Comparison of ENCODE assay signal across 8 cellular contexts in the genomic region with DNA sequence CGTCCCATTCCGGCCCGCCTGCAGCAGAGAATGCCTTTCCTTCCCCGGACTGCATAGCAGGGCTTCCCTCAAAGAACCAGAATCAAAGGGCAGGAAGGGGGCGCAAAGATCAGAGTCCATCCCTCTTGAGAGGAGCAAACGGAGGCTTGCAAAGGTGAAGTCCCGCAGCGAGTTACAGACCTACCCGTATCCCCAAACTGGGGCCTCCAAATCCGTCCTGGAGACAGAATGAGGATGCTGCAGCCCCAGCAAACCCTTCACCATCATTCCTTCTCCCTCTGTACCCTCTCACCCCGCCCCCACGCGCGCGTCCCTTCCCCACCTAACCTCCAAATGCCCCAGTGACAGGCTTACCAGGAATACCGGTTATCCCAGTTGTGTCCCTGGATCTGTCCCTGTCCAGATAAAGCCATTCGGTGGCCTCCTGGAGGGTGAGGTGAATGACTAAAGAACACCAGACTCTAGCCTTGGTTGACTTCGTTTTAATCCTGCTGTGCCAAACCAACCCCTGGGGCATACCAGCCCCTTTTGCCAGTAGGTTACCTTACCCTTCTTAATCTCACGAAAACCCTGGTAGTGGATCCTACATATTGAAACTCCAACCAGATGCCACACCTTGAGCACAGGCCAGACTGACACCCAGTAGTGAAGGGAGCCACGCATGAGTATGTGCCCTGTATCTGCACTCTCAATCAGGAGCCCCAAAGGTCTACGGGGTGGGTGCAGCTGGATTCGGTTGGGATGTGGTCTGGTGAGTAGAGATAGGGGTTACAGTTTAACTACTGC. TPM values are rescaled to one million over a fixed set of nuclear protein-coding genes. Genes with fewer than 3 reads are reported as not detected.
DNase-seq lines count a peak whose midpoint lies in the region; ATAC-seq and TF ChIP-seq lines count a peak whose summit lies in the region.

No MANE protein-coding gene starts in this region.

- peaks cover 68% of the 10 kb centered on the region for H3K27me3 ChIP-seq in SJSA1 (replicated peaks)
- no peaks in the 10 kb centered on the region for H3K27me3 ChIP-seq in effector memory CD4-positive, alpha-beta T cell (replicated peaks; ENCODE audit: control insufficient read depth, insufficient read depth, low read length, poor library complexity, severe bottlenecking)
- H3K27me3 ChIP-seq in vagina = no peaks in the 10 kb centered on the region

- H3K27ac ChIP-seq in SJSA1 (no peak overlapping the region), vagina (peak overlapping the region; percentile 78)
- peak overlapping the region; percentile 76 for H3K27ac ChIP-seq in effector memory CD4-positive, alpha-beta T cell (ENCODE audit: insufficient read depth, low read length, poor library complexity, severe bottlenecking)

- TF ChIP-seq POLR2A in vagina (IDR thresholded peaks at IDR 0.05) = no peak

- TF ChIP-seq CTCF in mucosa of descending colon (IDR thresholded peaks at IDR 0.05) (no peak), vagina (IDR thresholded peaks at IDR 0.05) (no peak)

- no peaks in the 10 kb centered on the region for H3K36me3 ChIP-seq in SJSA1
- no peaks in the 10 kb centered on the region for H3K36me3 ChIP-seq in effector memory CD4-positive, alpha-beta T cell (ENCODE audit: control insufficient read depth, insufficient read depth, low read length)
- H3K36me3 ChIP-seq in mucosa of descending colon (ENCODE audit: low read depth) = no peaks in the 10 kb centered on the region
- peaks cover 0 to 4% of the 10 kb centered on the region in 2 donors for H3K36me3 ChIP-seq in vagina

- peak; percentile 28 for ATAC-seq in mucosa of descending colon
- ATAC-seq in HG03521 (IDR thresholded peaks at IDR 0.05; ENCODE audit: unreplicated experiment) = no peak

- H3K9me3 ChIP-seq in SJSA1 (replicated peaks) (no peaks in the 10 kb centered on the region), mucosa of descending colon (no peaks in the 10 kb centered on the region), vagina (no peaks in the 10 kb centered on the region)
- H3K9me3 ChIP-seq in effector memory CD4-positive, alpha-beta T cell (ENCODE audit: control insufficient read depth, low read length) = no peaks in the 10 kb centered on the region

- peak overlapping the region; percentile 40 for H3K4me3 ChIP-seq in SJSA1
- peak overlapping the region; percentile 60 for H3K4me3 ChIP-seq in effector memory CD4-positive, alpha-beta T cell (ENCODE audit: insufficient read depth, low read depth, low read length, poor library complexity, severe bottlenecking)
- H3K4me3 ChIP-seq in mucosa of descending colon = peak overlapping the region; percentile 36
- peak overlapping the region; percentile 54 to 71 for H3K4me3 ChIP-seq in vagina

- H3K4me1 ChIP-seq in SJSA1 (replicated peaks) (peaks cover 9% of the 10 kb centered on the region; the same call in 1 of the 2 replicates), mucosa of descending colon (ENCODE audit: low read depth) (peaks cover 24% of the 10 kb centered on the region), vagina (peaks cover 34% of the 10 kb centered on the region)
- H3K4me1 ChIP-seq in effector memory CD4-positive, alpha-beta T cell (ENCODE audit: control insufficient read depth, insufficient read depth, low read length, poor library complexity, severe bottlenecking) = peaks cover 14% of the 10 kb centered on the region

- DNase-seq in activated T-cell treated with anti-CD3 and anti-CD28 coated beads for 1 hour (ENCODE audit: low read depth) (peak; percentile 3), activated T-cell treated with anti-CD3 and anti-CD28 coated beads for 4 hours (no peak), SJSA1 (ENCODE audit: low read depth in 1 of 2, low spot score in 2 of 2) (no peak), mucosa of descending colon (peak; percentile 52 to 62 (median 55)), vagina (ENCODE audit: extremely low spot score in 2 of 2) (no peak), kidney tubule cell (ENCODE audit: low spot score) (no peak)
- no peak for DNase-seq in effector memory CD4-positive, alpha-beta T cell

- intact Hi-C loops in mucosa of descending colon (cut with DNase I, micrococcal nuclease) = no loop called here
- intact Hi-C loops in vagina (cut with DNase I) = no loop called here

RNA-seq across cellular contexts. Expression of a gene that starts 1.0 kb away (rescaled TPM):
- total RNA-seq in SJSA1 (2014; rRNA removed; shearing (Covaris generic)) = 0.87 TPM in 1 of 2 replicates, not detected in the other
- 100 to 1,000 TPM in 2 of 3 donors, 10 to 100 TPM in 1; 95.4 to 212 (median 155) TPM for total RNA-seq in mucosa of descending colon
- total RNA-seq in vagina = 53.3 TPM

Comparison
In these comparisons a context has a peak if more than half of its experiments do, and no peak if none do; other contexts are left out.
1. DNase-seq: peak in activated T-cell treated with anti-CD3 and anti-CD28 coated beads for 1 hour (single experiment) and mucosa of descending colon (3 of 3); none in activated T-cell treated with anti-CD3 and anti-CD28 coated beads for 4 hours (single experiment), SJSA1 (0 of 2), effector memory CD4-positive, alpha-beta T cell (0 of 3), vagina (0 of 2) and kidney tubule cell (single experiment).
2. RNA of a gene that starts 1.0 kb away (total RNA-seq): 95.4 to 212 TPM in mucosa of descending colon and 53.3 TPM in vagina (single experiment); 0.87 TPM in SJSA1; every median in the first group is over 10 times any median in the second.
3. Peak in every context shown above with its lines, with median percentiles within 50 percentile points of each other: H3K4me3 ChIP-seq.